In the genomic region with DNA sequence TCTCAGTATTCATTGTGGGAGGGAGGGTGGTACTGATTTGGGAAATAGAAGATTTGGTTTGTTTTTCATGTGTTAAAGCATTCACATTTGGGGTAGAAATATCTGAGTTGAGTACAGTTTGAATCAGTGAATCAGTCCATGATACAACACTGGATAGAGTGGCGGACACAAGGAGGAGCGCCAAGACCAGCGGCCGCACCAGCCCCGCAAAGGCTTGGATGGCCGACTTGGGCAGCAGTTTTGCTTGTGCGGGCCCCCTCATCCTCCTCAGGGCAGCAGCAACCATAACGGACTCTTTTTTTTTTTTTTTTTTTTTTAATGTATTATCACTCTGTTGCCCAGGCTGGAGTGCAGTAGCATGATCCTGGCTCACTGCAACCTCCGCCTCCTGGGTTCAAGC, we compare ENCODE assay signal across 34 cellular contexts.
"Had no signal": no experiment of that assay in that cellular context is flagged by ENCODE, and none has a peak within 500 bp of the region (broad histone marks: within the 10 kb centered on the region; RNA-seq: fewer than 3 reads in every experiment).

No MANE protein-coding gene starts in this region.

- H3K27me3 ChIP-seq: MG63 had no signal

- H3K9me3 ChIP-seq: MG63 had no signal

- H3K4me3 ChIP-seq: MG63 had no signal

- DNase-seq: Karpas-422, Kasumi-1, MG63, MM.1S, MV-4-11, NCI-H1048, NCI-H1092, NCI-H1092 treated with DMSO at 0.1 percent for 48 hours, NCI-H1105, NCI-H1105 treated with DMSO at 0.1 percent for 48 hours, NCI-H1417, NCI-H1417 treated with DMSO at 0.1 percent for 48 hours, NCI-H1436, NCI-H1436 treated with DMSO at 0.1 percent for 48 hours, NCI-H146, NCI-H1694, NCI-H1694 treated with DMSO at 0.1 percent for 48 hours, NCI-H187, NCI-H187 treated with DMSO at 0.1 percent for 48 hours, NCI-H1930, NCI-H2029, NCI-H2029 treated with DMSO at 0.1 percent for 48 hours, NCI-H2081, NCI-H2081 treated with DMSO at 0.1 percent for 48 hours, NCI-H2107, NCI-H2171, NCI-H2171 treated with DMSO at 0.1 percent for 48 hours, NCI-H2227 treated with DMSO at 0.1 percent for 48 hours, NCI-H226, NCI-H345, NCI-H446 treated with DMSO at 0.1 percent for 48 hours, NCI-H510A, NCI-H510A treated with DMSO at 0.1 percent for 48 hours, NCI-H524 had no signal

- H3K36me3 ChIP-seq: MG63 had no signal
